ENCODE assay signal across 1 cellular context in the genomic region with DNA sequence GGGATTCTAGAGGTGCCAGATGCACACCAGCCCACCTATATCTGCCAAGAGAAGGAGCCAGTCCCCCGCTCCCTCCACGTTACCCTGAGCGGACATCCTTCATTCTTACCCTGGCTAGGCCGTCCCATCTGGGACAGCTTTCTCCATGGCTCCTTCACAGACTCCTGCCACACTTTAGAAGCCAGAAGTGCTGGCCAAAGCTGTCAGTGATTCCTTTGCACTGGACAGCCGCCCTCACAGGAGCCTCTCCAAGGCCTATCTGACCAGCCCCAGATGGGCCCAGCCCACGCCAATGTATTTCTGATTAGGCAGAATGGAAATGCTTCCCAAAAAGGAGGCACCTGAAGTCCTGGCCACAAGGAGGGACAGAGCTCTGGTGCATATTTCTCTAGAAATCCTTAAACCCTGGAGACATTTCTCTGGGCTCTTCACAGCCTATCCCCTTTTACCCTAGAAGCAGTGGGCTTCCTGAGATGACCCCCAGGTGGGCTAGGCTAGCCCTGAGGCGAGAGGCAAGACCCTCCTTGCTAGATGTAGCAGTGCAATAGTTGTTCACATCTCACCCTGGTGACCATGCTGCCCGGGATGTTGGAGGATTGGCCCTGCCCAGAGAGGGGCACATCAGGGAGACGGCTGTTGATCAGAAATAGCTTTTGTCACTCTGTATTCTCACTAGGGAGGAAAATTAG.
TF ChIP-seq lines count a peak whose summit lies in the region.

No MANE protein-coding gene starts in this region.

TF ChIP-seq in K562, 482 proteins besides CTCF, POLR2A, EP300 and RAD21 (continued from another document and continues in another):
- TF ChIP-seq CHD7 (IDR thresholded peaks at IDR 0.05; ENCODE audit: low read depth, low read length) (no peak), ZNF444 (CRISPR knock-in tag; IDR thresholded peaks at IDR 0.05) (no peak), KLF13 (tag; IDR thresholded peaks at IDR 0.05; ENCODE audit: borderline replicate concordance, low read depth) (no peak), RCOR1 (IDR thresholded peaks at IDR 0.05; ENCODE audit: borderline replicate concordance in 1 of 2, low read depth in 2 of 2, low read length in 2 of 2) (peak in 1 of 2 experiments; percentile 64; a peak in 1 of 4 replicates), POLR3G (IDR thresholded peaks at IDR 0.05; ENCODE audit: extremely low read depth, insufficient read length, insufficient replicate concordance) (no peak), ELF2 (CRISPR knock-in tag; IDR thresholded peaks at IDR 0.05) (no peak), CTCFL (IDR thresholded peaks at IDR 0.05; ENCODE audit: borderline replicate concordance, insufficient read depth, low read depth, low read length, poor library complexity, severe bottlenecking) (no peak), ESRRB (CRISPR knock-in tag; IDR thresholded peaks at IDR 0.05; ENCODE audit: borderline replicate concordance) (no peak), ERF (CRISPR knock-in tag; IDR thresholded peaks at IDR 0.05) (no peak), ZBTB5 (IDR thresholded peaks at IDR 0.05) (no peak), HDAC1 (IDR thresholded peaks at IDR 0.05) (no peak), BCL6 (CRISPR knock-in tag; IDR thresholded peaks at IDR 0.05) (no peak), AFF4 (CRISPR knock-in tag; IDR thresholded peaks at IDR 0.05) (no peak), FIP1L1 (IDR thresholded peaks at IDR 0.05; ENCODE audit: low read depth, low read length, poor library complexity, severe bottlenecking) (no peak), THAP7 (CRISPR knock-in tag; IDR thresholded peaks at IDR 0.05) (no peak), CBFA2T2 (conservative IDR thresholded peaks at IDR 0.05) (peak; percentile 63), ZNF740 (CRISPR knock-in tag; IDR thresholded peaks at IDR 0.05) (no peak), ZNF740 (tag; IDR thresholded peaks at IDR 0.05) (no peak)
- TF ChIP-seq, protein P1, sequence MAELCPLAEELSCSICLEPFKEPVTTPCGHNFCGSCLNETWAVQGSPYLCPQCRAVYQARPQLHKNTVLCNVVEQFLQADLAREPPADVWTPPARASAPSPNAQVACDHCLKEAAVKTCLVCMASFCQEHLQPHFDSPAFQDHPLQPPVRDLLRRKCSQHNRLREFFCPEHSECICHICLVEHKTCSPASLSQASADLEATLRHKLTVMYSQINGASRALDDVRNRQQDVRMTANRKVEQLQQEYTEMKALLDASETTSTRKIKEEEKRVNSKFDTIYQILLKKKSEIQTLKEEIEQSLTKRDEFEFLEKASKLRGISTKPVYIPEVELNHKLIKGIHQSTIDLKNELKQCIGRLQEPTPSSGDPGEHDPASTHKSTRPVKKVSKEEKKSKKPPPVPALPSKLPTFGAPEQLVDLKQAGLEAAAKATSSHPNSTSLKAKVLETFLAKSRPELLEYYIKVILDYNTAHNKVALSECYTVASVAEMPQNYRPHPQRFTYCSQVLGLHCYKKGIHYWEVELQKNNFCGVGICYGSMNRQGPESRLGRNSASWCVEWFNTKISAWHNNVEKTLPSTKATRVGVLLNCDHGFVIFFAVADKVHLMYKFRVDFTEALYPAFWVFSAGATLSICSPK (IDR thresholded peaks at IDR 0.05; ENCODE audit: borderline replicate concordance), result no peak
